Comparison of ENCODE assay signal across 8 cellular contexts in the genomic region with DNA sequence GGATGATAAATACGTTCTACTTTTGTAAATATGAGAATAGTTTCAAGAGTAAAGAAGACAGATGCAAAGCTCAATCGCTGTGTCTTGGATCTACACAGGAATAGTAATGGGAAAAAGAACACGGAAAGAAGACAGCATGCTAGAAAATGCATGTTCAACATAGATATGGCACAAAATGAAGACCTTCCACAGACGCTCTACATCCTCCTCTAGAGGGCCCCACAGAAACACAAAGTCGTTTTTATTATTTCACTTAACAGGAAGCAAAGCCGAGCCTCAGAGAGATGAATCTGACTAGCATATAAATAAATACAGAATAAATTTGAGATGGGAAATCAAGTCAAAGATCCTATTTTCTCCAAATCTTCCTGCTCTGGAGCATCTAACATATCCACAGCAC.
DNase-seq lines count a peak whose midpoint lies in the region; ATAC-seq and TF ChIP-seq lines count a peak whose summit lies in the region.

No MANE protein-coding gene starts in this region.

- no peak overlapping the region for H3K4me3 Mint-ChIP-seq in GM23338
- no peak overlapping the region for H3K4me3 Mint-ChIP-seq in activated CD8-positive, alpha-beta memory T cell treated with anti-CD3 and anti-CD28 coated beads, Interleukin-2, amount 10 ng/mL, durations not matched to agents 7 days and 5 days

- peaks cover 65% of the 10 kb centered on the region for H3K79me2 ChIP-seq in GM23338 (replicated peaks; ENCODE audit: insufficient read depth)

- in situ Hi-C loops in G401 (cut with HindIII; ENCODE audit: low sequenced_read_pairs) = no loop called here

- no peaks in the 10 kb centered on the region for H4K20me1 ChIP-seq in GM23338 (replicated peaks; ENCODE audit: insufficient read depth)

- no peaks in the 10 kb centered on the region for H3K9me3 ChIP-seq in right cardiac atrium (ENCODE audit: control insufficient read depth, low read length)

- H3K4me3 ChIP-seq in GM23338 (no peak overlapping the region), right cardiac atrium (ENCODE audit: low read length) (no peak overlapping the region)

- H3K27ac ChIP-seq in GM23338 (ENCODE audit: low read depth) (no peak overlapping the region), right cardiac atrium (ENCODE audit: low read length) (no peak overlapping the region)

- peaks cover 2% of the 10 kb centered on the region for H3K27me3 Mint-ChIP-seq in GM23338 (ENCODE audit: insufficient read depth, low read depth, poor library complexity)
- H3K27me3 Mint-ChIP-seq in activated CD8-positive, alpha-beta memory T cell treated with anti-CD3 and anti-CD28 coated beads, Interleukin-2, amount 10 ng/mL, durations not matched to agents 7 days and 5 days = no peaks in the 10 kb centered on the region

- no peak overlapping the region for H3K4me2 ChIP-seq in GM23338

- no peak overlapping the region for H2AFZ ChIP-seq in GM23338

- H3K9me3 Mint-ChIP-seq in GM23338 = no peaks in the 10 kb centered on the region
- no peaks in the 10 kb centered on the region for H3K9me3 Mint-ChIP-seq in activated CD8-positive, alpha-beta memory T cell treated with anti-CD3 and anti-CD28 coated beads, Interleukin-2, amount 10 ng/mL, durations not matched to agents 7 days and 5 days (ENCODE audit: low read depth)

- ATAC-seq in GM23338 = no peak; the same call in 2 of the 3 replicates
- ATAC-seq in right cardiac atrium = peak; percentile 44 to 47
- no peak for ATAC-seq in HG03521 (IDR thresholded peaks at IDR 0.05; ENCODE audit: unreplicated experiment)
- no peak for ATAC-seq in activated CD8-positive, alpha-beta memory T cell treated with anti-CD3 and anti-CD28 coated beads, Interleukin-2, amount 10 ng/mL, durations not matched to agents 7 days and 5 days

- H3K27ac Mint-ChIP-seq in GM23338 = no peak overlapping the region; the same call in 1 of the 2 replicates
- no peak overlapping the region for H3K27ac Mint-ChIP-seq in activated CD8-positive, alpha-beta memory T cell treated with anti-CD3 and anti-CD28 coated beads, Interleukin-2, amount 10 ng/mL, durations not matched to agents 7 days and 5 days

- TF ChIP-seq CTCF in GM23338 (conservative IDR thresholded peaks at IDR 0.05; ENCODE audit: low read depth in 2 of 2) = peak; percentile 53 to 62

- no peaks in the 10 kb centered on the region for H3K36me3 ChIP-seq in GM23338 (ENCODE audit: insufficient read depth)

- peak; percentile 16 for DNase-seq in G401 (ENCODE audit: low spot score)
- DNase-seq in GM23338 (ENCODE audit: low spot score) = peak; percentile 55
- DNase-seq in OCI-M1 (lab: John Stamatoyannopoulos, UW) = peak; percentile 68
- DNase-seq in right cardiac atrium = no peak
- DNase-seq in activated CD8-positive, alpha-beta memory T cell treated with anti-CD3 and anti-CD28 coated beads for 24 hours = no peak
- DNase-seq in activated CD8-positive, alpha-beta memory T cell treated with anti-CD3 and anti-CD28 coated beads, Interleukin-2, amount 10 ng/mL, durations not matched to agents 7 days and 5 days = no peak
- no peak for DNase-seq in activated CD8-positive, alpha-beta memory T cell treated with anti-CD3 and anti-CD28 coated beads, Interleukin-2, amount 50 U/mL, for 4 hours

- intact Hi-C loops in right cardiac atrium (cut with DNase I) = no loop called here

- H3K4me1 Mint-ChIP-seq in GM23338 = peaks cover 38% of the 10 kb centered on the region
- no peaks in the 10 kb centered on the region for H3K4me1 Mint-ChIP-seq in activated CD8-positive, alpha-beta memory T cell treated with anti-CD3 and anti-CD28 coated beads, Interleukin-2, amount 10 ng/mL, durations not matched to agents 7 days and 5 days

- H3K4me1 ChIP-seq in GM23338 (ENCODE audit: insufficient read depth) = peaks cover 8% of the 10 kb centered on the region
- peaks cover 6% of the 10 kb centered on the region for H3K4me1 ChIP-seq in right cardiac atrium (ENCODE audit: control insufficient read depth, insufficient read depth, low read length)

- H3K36me3 Mint-ChIP-seq in GM23338 (ENCODE audit: low read depth) = no peaks in the 10 kb centered on the region
- no peaks in the 10 kb centered on the region for H3K36me3 Mint-ChIP-seq in activated CD8-positive, alpha-beta memory T cell treated with anti-CD3 and anti-CD28 coated beads, Interleukin-2, amount 10 ng/mL, durations not matched to agents 7 days and 5 days

- no peaks in the 10 kb centered on the region for H3F3A ChIP-seq in GM23338 (replicated peaks; ENCODE audit: low read depth)

- WGBS in right cardiac atrium = 51% methylated on average over 6 of the region's 6 CpGs

- no peaks in the 10 kb centered on the region for H3K27me3 ChIP-seq in GM23338 (ENCODE audit: insufficient read depth)
- H3K27me3 ChIP-seq in right cardiac atrium (ENCODE audit: control insufficient read depth, insufficient read depth) = no peaks in the 10 kb centered on the region

- CTCF ChIA-PET in activated CD8-positive, alpha-beta memory T cell treated with anti-CD3 and anti-CD28 coated beads, Interleukin-2, amount 10 ng/mL, durations not matched to agents 7 days and 5 days (lab: Charles Lee) = interaction anchor here (0.6 kb wide), 1 partner anchor 116 kb away, joined by 3 read pairs; no protein-coding TSS in a partner anchor

- H3K9me2 ChIP-seq in GM23338 (ENCODE audit: insufficient read depth) = no peaks in the 10 kb centered on the region

TF ChIP-seq in GM23338, 12 proteins besides CTCF, POLR2A, EP300 and RAD21:
- TF ChIP-seq ZNF331 (CRISPR knock-in tag; IDR thresholded peaks at IDR 0.05; ENCODE audit: low read depth) (no peak), EZH2 (IDR thresholded peaks at IDR 0.05; ENCODE audit: low read depth, unreplicated experiment) (no peak)
- TF ChIP-seq, protein P1, sequence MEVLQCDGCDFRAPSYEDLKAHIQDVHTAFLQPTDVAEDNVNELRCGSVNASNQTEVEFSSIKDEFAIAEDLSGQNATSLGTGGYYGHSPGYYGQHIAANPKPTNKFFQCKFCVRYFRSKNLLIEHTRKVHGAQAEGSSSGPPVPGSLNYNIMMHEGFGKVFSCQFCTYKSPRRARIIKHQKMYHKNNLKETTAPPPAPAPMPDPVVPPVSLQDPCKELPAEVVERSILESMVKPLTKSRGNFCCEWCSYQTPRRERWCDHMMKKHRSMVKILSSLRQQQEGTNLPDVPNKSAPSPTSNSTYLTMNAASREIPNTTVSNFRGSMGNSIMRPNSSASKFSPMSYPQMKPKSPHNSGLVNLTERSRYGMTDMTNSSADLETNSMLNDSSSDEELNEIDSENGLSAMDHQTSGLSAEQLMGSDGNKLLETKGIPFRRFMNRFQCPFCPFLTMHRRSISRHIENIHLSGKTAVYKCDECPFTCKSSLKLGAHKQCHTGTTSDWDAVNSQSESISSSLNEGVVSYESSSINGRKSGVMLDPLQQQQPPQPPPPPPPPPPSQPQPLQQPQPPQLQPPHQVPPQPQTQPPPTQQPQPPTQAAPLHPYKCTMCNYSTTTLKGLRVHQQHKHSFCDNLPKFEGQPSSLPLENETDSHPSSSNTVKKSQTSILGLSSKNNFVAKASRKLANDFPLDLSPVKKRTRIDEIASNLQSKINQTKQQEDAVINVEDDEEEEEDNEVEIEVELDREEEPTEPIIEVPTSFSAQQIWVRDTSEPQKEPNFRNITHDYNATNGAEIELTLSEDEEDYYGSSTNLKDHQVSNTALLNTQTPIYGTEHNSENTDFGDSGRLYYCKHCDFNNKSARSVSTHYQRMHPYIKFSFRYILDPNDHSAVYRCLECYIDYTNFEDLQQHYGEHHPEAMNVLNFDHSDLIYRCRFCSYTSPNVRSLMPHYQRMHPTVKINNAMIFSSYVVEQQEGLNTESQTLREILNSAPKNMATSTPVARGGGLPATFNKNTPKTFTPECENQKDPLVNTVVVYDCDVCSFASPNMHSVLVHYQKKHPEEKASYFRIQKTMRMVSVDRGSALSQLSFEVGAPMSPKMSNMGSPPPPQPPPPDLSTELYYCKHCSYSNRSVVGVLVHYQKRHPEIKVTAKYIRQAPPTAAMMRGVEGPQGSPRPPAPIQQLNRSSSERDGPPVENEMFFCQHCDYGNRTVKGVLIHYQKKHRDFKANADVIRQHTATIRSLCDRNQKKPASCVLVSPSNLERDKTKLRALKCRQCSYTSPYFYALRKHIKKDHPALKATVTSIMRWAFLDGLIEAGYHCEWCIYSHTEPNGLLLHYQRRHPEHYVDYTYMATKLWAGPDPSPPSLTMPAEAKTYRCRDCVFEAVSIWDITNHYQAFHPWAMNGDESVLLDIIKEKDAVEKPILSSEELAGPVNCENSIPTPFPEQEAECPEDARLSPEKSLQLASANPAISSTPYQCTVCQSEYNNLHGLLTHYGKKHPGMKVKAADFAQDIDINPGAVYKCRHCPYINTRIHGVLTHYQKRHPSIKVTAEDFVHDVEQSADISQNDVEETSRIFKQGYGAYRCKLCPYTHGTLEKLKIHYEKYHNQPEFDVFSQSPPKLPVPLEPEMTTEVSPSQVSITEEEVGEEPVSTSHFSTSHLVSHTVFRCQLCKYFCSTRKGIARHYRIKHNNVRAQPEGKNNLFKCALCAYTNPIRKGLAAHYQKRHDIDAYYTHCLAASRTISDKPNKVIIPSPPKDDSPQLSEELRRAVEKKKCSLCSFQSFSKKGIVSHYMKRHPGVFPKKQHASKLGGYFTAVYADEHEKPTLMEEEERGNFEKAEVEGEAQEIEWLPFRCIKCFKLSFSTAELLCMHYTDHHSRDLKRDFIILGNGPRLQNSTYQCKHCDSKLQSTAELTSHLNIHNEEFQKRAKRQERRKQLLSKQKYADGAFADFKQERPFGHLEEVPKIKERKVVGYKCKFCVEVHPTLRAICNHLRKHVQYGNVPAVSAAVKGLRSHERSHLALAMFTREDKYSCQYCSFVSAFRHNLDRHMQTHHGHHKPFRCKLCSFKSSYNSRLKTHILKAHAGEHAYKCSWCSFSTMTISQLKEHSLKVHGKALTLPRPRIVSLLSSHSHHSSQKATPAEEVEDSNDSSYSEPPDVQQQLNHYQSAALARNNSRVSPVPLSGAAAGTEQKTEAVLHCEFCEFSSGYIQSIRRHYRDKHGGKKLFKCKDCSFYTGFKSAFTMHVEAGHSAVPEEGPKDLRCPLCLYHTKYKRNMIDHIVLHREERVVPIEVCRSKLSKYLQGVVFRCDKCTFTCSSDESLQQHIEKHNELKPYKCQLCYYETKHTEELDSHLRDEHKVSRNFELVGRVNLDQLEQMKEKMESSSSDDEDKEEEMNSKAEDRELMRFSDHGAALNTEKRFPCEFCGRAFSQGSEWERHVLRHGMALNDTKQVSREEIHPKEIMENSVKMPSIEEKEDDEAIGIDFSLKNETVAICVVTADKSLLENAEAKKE (CRISPR knock-in tag; IDR thresholded peaks at IDR 0.05) = no peak

Comparison
In these comparisons a context has a peak if more than half of its experiments do, and no peak if none do; other contexts are left out.
1. DNase-seq: peak in G401 (single experiment), GM23338 (single experiment) and OCI-M1 (single experiment); none in right cardiac atrium (0 of 3), activated CD8-positive, alpha-beta memory T cell treated with anti-CD3 and anti-CD28 coated beads for 24 hours (single experiment), activated CD8-positive, alpha-beta memory T cell treated with anti-CD3 and anti-CD28 coated beads, Interleukin-2, amount 10 ng/mL, durations not matched to agents 7 days and 5 days (single experiment) and activated CD8-positive, alpha-beta memory T cell treated with anti-CD3 and anti-CD28 coated beads, Interleukin-2, amount 50 U/mL, for 4 hours (single experiment).
2. ATAC-seq: peak in right cardiac atrium (2 of 2); none in GM23338 (single experiment), HG03521 (single experiment) and activated CD8-positive, alpha-beta memory T cell treated with anti-CD3 and anti-CD28 coated beads, Interleukin-2, amount 10 ng/mL, durations not matched to agents 7 days and 5 days (single experiment).